In the genomic region with DNA sequence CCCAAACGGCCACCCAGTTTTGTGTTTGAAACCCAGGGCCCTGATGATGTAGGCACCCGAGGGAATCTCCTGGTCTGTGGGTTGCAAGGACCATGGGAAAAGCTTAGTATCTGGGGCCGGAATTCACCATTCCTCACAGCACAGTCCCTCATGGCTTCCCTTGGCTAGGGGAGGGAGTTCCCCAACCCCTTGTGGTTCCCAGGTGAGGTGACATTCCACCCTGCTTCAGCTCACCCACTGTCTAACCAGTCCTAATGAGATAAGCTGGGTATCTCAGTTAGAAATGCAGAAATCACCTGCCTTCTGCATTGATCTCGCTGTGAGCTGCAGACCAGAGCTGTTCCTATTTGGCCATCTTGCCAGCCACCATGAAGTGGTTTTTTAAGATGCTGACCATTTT, we compare ENCODE assay signal across 8 cellular contexts.
"Had no signal": no experiment of that assay in that cellular context is flagged by ENCODE, and none has a peak within 500 bp of the region (broad histone marks: within the 10 kb centered on the region; RNA-seq: fewer than 3 reads in every experiment).

No MANE protein-coding gene starts in this region.

- H3K4me2 ChIP-seq: KMS-11 had no signal

- H3K27ac ChIP-seq: GM23248, HL-60, KMS-11 had no signal

- ATAC-seq: HepG2 had no signal

- H3K4me3 Mint-ChIP-seq: IgD-negative memory B cell had no signal

- H2AFZ ChIP-seq: GM23248 had no signal

- H3K4me1 Mint-ChIP-seq: IgD-negative memory B cell had no signal

- DNase-seq: GM23248, H7, HCEC 1CT, KBM-7 had no signal

- H3K9ac ChIP-seq: GM23248, KMS-11 had no signal

- H3K36me3 Mint-ChIP-seq: IgD-negative memory B cell had no signal

- H3K27ac Mint-ChIP-seq: IgD-negative memory B cell had no signal

- H3K4me3 ChIP-seq: GM23248 had no signal

- FAIRE-seq: HepG2 had no signal
